In genomic region chr9:89408628-89409101, GRCh38 we compare ENCODE assay signal across 11 cellular contexts.
A peak's percentile ranks its signal among the peaks of the same experiment; 100 is the strongest.
DNase-seq lines count a peak whose midpoint lies in the region; ATAC-seq and TF ChIP-seq lines count a peak whose summit lies in the region.
"Had no signal": no experiment of that assay in that cellular context is flagged by ENCODE, and none has a peak within 500 bp of the region (broad histone marks: within the 10 kb centered on the region; RNA-seq: fewer than 3 reads in every experiment).

No MANE protein-coding gene starts in this region.

- no peak overlapping the region for H2AK5ac ChIP-seq in neuronal stem cell (ENCODE audit: low read depth, low read length)

- TF ChIP-seq CTCF in Peyer's patch (IDR thresholded peaks at IDR 0.05): no peak
- TF ChIP-seq CTCF in body of pancreas (IDR thresholded peaks at IDR 0.05): no peak
- no peak for TF ChIP-seq CTCF in Calu3 (IDR thresholded peaks at IDR 0.05; ENCODE audit: unreplicated experiment)

- intact Hi-C loops in body of pancreas (cut with DNase I): no loop called here
- intact Hi-C loops in Calu3 (cut with micrococcal nuclease; ENCODE audit: unreplicated experiment): no loop called here

- peaks cover 3% of the 10 kb centered on the region for H3K79me1 ChIP-seq in neuronal stem cell (ENCODE audit: low read depth, low read length)

- H3K23ac ChIP-seq in neuronal stem cell (ENCODE audit: low read depth, low read length, poor library complexity): no peak overlapping the region

- H2BK12ac ChIP-seq in neuronal stem cell (ENCODE audit: low read length): no peak overlapping the region

- DNase-seq in Caki2 (ENCODE audit: low read depth) (peak; percentile 33), Peyer's patch (peak in 2 of 3 donors; percentile 82 to 88), neuronal stem cell (ENCODE audit: low spot score) (no peak), OCI-M1 (lab: John Stamatoyannopoulos, UW) (no peak), body of pancreas (no peak), Calu3 (no peak)
- DNase-seq in activated T-helper 9 cell treated with anti-CD3 and anti-CD28 coated beads, Interleukin-2, amount 50 U/mL, for 16 hours (ENCODE audit: low read depth): peak; percentile 47
- DNase-seq: NCI-H524 treated with DMSO at 0.1 percent for 48 hours had no signal

- H3K9me3 Mint-ChIP-seq in Calu3 (ENCODE audit: low read depth, unreplicated experiment): peaks cover 3% of the 10 kb centered on the region

- no TSS peak for BruUV-seq in Calu3 (replicated peaks; lab: Mats Ljungman, UMichigan)

- CTCF ChIA-PET in Calu3 (lab: Charles Lee): interaction anchor here (0.6 kb wide), 1 partner anchor 151 kb away, joined by 4 read pairs; no protein-coding TSS in a partner anchor

- H3K4me1 ChIP-seq in Peyer's patch (peaks cover 0 to 37% (median 26%) of the 10 kb centered on the region in 4 donors), neuronal stem cell (ENCODE audit: control insufficient read depth in 2 of 2, insufficient read depth in 1 of 2, low read depth in 1 of 2, low read length in 2 of 2) (peaks cover 16 to 23% of the 10 kb centered on the region in 2 donors), body of pancreas (no peaks in the 10 kb centered on the region)

- H3K36me3 ChIP-seq in Peyer's patch: no peaks in the 10 kb centered on the region
- no peaks in the 10 kb centered on the region for H3K36me3 ChIP-seq in neuronal stem cell (replicated peaks in 1 of 2; ENCODE audit: control insufficient read depth in 2 of 2, insufficient read depth in 2 of 2, low read length in 2 of 2)
- no peaks in the 10 kb centered on the region for H3K36me3 ChIP-seq in body of pancreas (replicated peaks in 1 of 2; ENCODE audit: insufficient read depth in 1 of 2, low read depth in 2 of 2)

- no peak for TF ChIP-seq POLR2A in Peyer's patch (IDR thresholded peaks at IDR 0.05)
- TF ChIP-seq POLR2A in body of pancreas (IDR thresholded peaks at IDR 0.05): no peak
- TF ChIP-seq POLR2A in GM18505 (IDR thresholded peaks at IDR 0.05; ENCODE audit: borderline replicate concordance, extremely low read depth, insufficient read depth, insufficient read length): no peak

- peak overlapping the region in 1 of 4 donors; percentile 0 for H3K4me3 ChIP-seq in Peyer's patch
- no peak overlapping the region for H3K4me3 ChIP-seq in neuronal stem cell (ENCODE audit: low read length in 2 of 2)
- H3K4me3 ChIP-seq in body of pancreas: no peak overlapping the region

- H3K4me3 Mint-ChIP-seq in Calu3 (ENCODE audit: low read depth, unreplicated experiment): no peak overlapping the region

- H3K4ac ChIP-seq in neuronal stem cell (ENCODE audit: low read length): no peak overlapping the region

- no peak overlapping the region for H3K27ac Mint-ChIP-seq in Calu3 (ENCODE audit: unreplicated experiment)

- H3K14ac ChIP-seq in neuronal stem cell (ENCODE audit: low read length): no peak overlapping the region

- no peak overlapping the region for H4K8ac ChIP-seq in neuronal stem cell (ENCODE audit: low read depth, low read length)

- H2BK5ac ChIP-seq in neuronal stem cell (ENCODE audit: low read length): no peak overlapping the region

- H3K4me1 Mint-ChIP-seq in Calu3 (ENCODE audit: low read depth, unreplicated experiment): no peaks in the 10 kb centered on the region

- no peaks in the 10 kb centered on the region for H3K36me3 Mint-ChIP-seq in Calu3 (ENCODE audit: insufficient read depth, unreplicated experiment)

- peak overlapping the region; percentile 13 for H3K18ac ChIP-seq in neuronal stem cell (ENCODE audit: low read length)

- H2BK15ac ChIP-seq in neuronal stem cell (ENCODE audit: low read length): no peak overlapping the region

- H3K9me3 ChIP-seq in Peyer's patch: peaks cover 0 to 5% (median 0%) of the 10 kb centered on the region in 4 donors
- H3K9me3 ChIP-seq in neuronal stem cell (replicated peaks in 1 of 2; ENCODE audit: control insufficient read depth in 2 of 2, insufficient read depth in 1 of 2, low read depth in 1 of 2, low read length in 2 of 2): peaks cover 4 to 23% of the 10 kb centered on the region in 2 donors
- no peaks in the 10 kb centered on the region for H3K9me3 ChIP-seq in body of pancreas

- no peak overlapping the region for H4K91ac ChIP-seq in neuronal stem cell (ENCODE audit: low read depth, low read length, poor library complexity)

- no CpG with 5 or more reads among the region's 12 CpGs for WGBS in neuronal stem cell (ENCODE audit: extremely low coverage in 2 of 2, insufficient read length in 2 of 2, insufficient replicate concordance in 1 of 2), 2 donors
- WGBS in body of pancreas, 2 donors: 75 to 84% methylated on average over 9 to 12 of the region's 12 CpGs

- ATAC-seq in body of pancreas (no peak), GM18505 (IDR thresholded peaks at IDR 0.05; ENCODE audit: unreplicated experiment) (no peak)
- ATAC-seq: HCT116, left colon had no signal

- no peaks in the 10 kb centered on the region for H3K27me3 Mint-ChIP-seq in Calu3 (ENCODE audit: unreplicated experiment)

- H3K27ac ChIP-seq in Peyer's patch: peak overlapping the region in 1 of 4 donors; percentile 57
- no peak overlapping the region for H3K27ac ChIP-seq in neuronal stem cell (replicated peaks; ENCODE audit: low read length)
- H3K27ac ChIP-seq in body of pancreas: no peak overlapping the region

- in situ Hi-C loops in Caki2 (cut with HindIII; ENCODE audit: low pct_unique_long_range_greater_than_20kb, low sequenced_read_pairs): no loop called here

- H3K9ac ChIP-seq in neuronal stem cell (ENCODE audit: low read depth, low read length, poor library complexity): no peak overlapping the region

- H3K27me3 ChIP-seq in Peyer's patch (no peaks in the 10 kb centered on the region), neuronal stem cell (ENCODE audit: control insufficient read depth in 3 of 3, insufficient read depth in 3 of 3, low read depth in 1 of 3, low read length in 3 of 3) (peaks cover 0 to 65% (median 0%) of the 10 kb centered on the region in 3 experiments), body of pancreas (no peaks in the 10 kb centered on the region)

- H3K4me2 ChIP-seq in neuronal stem cell (ENCODE audit: insufficient read depth, low read length, poor library complexity, severe bottlenecking): no peak overlapping the region

- H2AFZ ChIP-seq in neuronal stem cell (ENCODE audit: low read length): no peak overlapping the region

- H2BK120ac ChIP-seq in neuronal stem cell (ENCODE audit: low read depth, low read length): no peak overlapping the region

Comparison
In these comparisons a context has a peak if more than half of its experiments do, and no peak if none do; other contexts are left out.
1. DNase-seq: peak in Caki2 (single experiment), Peyer's patch (2 of 3) and activated T-helper 9 cell treated with anti-CD3 and anti-CD28 coated beads, Interleukin-2, amount 50 U/mL, for 16 hours (single experiment); none in neuronal stem cell (single experiment), OCI-M1 (single experiment), body of pancreas (0 of 4) and Calu3 (single experiment).